ENCODE assay signal across 22 cellular contexts in genomic region chr5:110768138-110768845, GRCh38. TPM values are rescaled to one million over a fixed set of nuclear protein-coding genes. Genes with fewer than 3 reads are reported as not detected.
A peak's percentile ranks its signal among the peaks of the same experiment; 100 is the strongest.
DNase-seq lines count a peak whose midpoint lies in the region; ATAC-seq and TF ChIP-seq lines count a peak whose summit lies in the region.
"Had no signal": no experiment of that assay in that cellular context is flagged by ENCODE, and none has a peak within 500 bp of the region (broad histone marks: within the 10 kb centered on the region; RNA-seq: fewer than 3 reads in every experiment).

No MANE protein-coding gene starts in this region.

- H3K36me3 ChIP-seq in fibroblast of lung (ENCODE audit: control insufficient read depth, insufficient read depth, low read length), result no peaks in the 10 kb centered on the region
- H3K36me3 ChIP-seq in effector memory CD4-positive, alpha-beta T cell (ENCODE audit: control insufficient read depth, insufficient read depth, low read length), result no peaks in the 10 kb centered on the region
- H3K36me3 ChIP-seq in BE2C, result no peaks in the 10 kb centered on the region
- H3K36me3 ChIP-seq: transverse colon, WERI-Rb-1 had no signal

- peak overlapping the region; percentile 0 for H3K27ac ChIP-seq in fibroblast of lung (ENCODE audit: insufficient read depth, low read length)
- no peak overlapping the region for H3K27ac ChIP-seq in effector memory CD4-positive, alpha-beta T cell (ENCODE audit: insufficient read depth, low read length, poor library complexity, severe bottlenecking)
- H3K27ac ChIP-seq: A549, C4-2B, cardiac muscle cell, transverse colon, WERI-Rb-1 had no signal

- no peak overlapping the region for H2AFZ ChIP-seq in fibroblast of lung (ENCODE audit: low read length)

- H3K4me1 ChIP-seq in fibroblast of lung (ENCODE audit: control insufficient read depth, extremely low read depth, insufficient read depth, low read length), result peaks cover 3% of the 10 kb centered on the region
- H3K4me1 ChIP-seq in effector memory CD4-positive, alpha-beta T cell (ENCODE audit: control insufficient read depth, insufficient read depth, low read length, poor library complexity, severe bottlenecking), result no peaks in the 10 kb centered on the region
- no peaks in the 10 kb centered on the region for H3K4me1 ChIP-seq in BE2C
- H3K4me1 ChIP-seq: A549, stomach, transverse colon had no signal

- no peak overlapping the region for H3K9ac ChIP-seq in fibroblast of lung (ENCODE audit: insufficient read depth, low read length)

- peaks cover 1% of the 10 kb centered on the region for H3K36me3 Mint-ChIP-seq in T-helper 2 cell treated with Interferon-gamma antibody and Interleukin-4, amounts not matched to agents 5 μg/mL and 100 μg/mL, for 36 hours (ENCODE audit: low read depth)

- H3K27me3 Mint-ChIP-seq in T-helper 2 cell treated with Interferon-gamma antibody and Interleukin-4, amounts not matched to agents 5 μg/mL and 100 μg/mL, for 36 hours (ENCODE audit: low read depth), result peaks cover 37% of the 10 kb centered on the region

- DNase-seq in AG20443 (ENCODE audit: low spot score) (peak; percentile 17), fibroblast of lung (ENCODE audit: low read depth in 2 of 2) (peak; percentile 38 to 81), retinal pigment epithelial cell (ENCODE audit: low read depth) (peak; percentile 62), NCI-H2081 (lab: John Stamatoyannopoulos, UW) (no peak), BE2C (no peak)
- no peak for DNase-seq in effector memory CD4-positive, alpha-beta T cell
- no peak for DNase-seq in T-helper 2 cell treated with Interferon-gamma antibody and Interleukin-4, amounts not matched to agents 5 μg/mL and 100 μg/mL, for 36 hours (ENCODE audit: low spot score)
- DNase-seq: activated CD4-positive, alpha-beta memory T cell treated with anti-CD3 and anti-CD28 coated beads for 36 hours; activated gamma-delta T cell; H7; KG1; MV-4-11; NCI-H1694 treated with DMSO at 0.1 percent for 48 hours; retina; RPMI8226; stomach; transverse colon; WERI-Rb-1 had no signal

- no peaks in the 10 kb centered on the region for H3K79me2 ChIP-seq in fibroblast of lung (ENCODE audit: control insufficient read depth, insufficient read depth, low read length)

- H3K27ac Mint-ChIP-seq in T-helper 2 cell treated with Interferon-gamma antibody and Interleukin-4, amounts not matched to agents 5 μg/mL and 100 μg/mL, for 36 hours, result no peak overlapping the region
- H3K27ac Mint-ChIP-seq: activated CD4-positive, alpha-beta memory T cell treated with anti-CD3 and anti-CD28 coated beads for 36 hours had no signal

- peak; percentile 26; the same call in 1 of the 3 replicates for ATAC-seq in SK-N-SH treated with all-trans-retinoic acid at 6 μM for 48 hours

- H3K4me1 Mint-ChIP-seq in T-helper 2 cell treated with Interferon-gamma antibody and Interleukin-4, amounts not matched to agents 5 μg/mL and 100 μg/mL, for 36 hours (ENCODE audit: low read depth), result no peaks in the 10 kb centered on the region

- no peak overlapping the region for H3K4me3 Mint-ChIP-seq in T-helper 2 cell treated with Interferon-gamma antibody and Interleukin-4, amounts not matched to agents 5 μg/mL and 100 μg/mL, for 36 hours
- H3K4me3 Mint-ChIP-seq: activated CD4-positive, alpha-beta memory T cell treated with anti-CD3 and anti-CD28 coated beads for 36 hours had no signal

- H3K4me3 ChIP-seq in fibroblast of lung (replicated peaks in 1 of 4; ENCODE audit: control extremely low read depth in 1 of 4, insufficient read depth in 1 of 4, low read depth in 3 of 4, low read length in 4 of 4) (no peak overlapping the region), retinal pigment epithelial cell (ENCODE audit: low read length) (no peak overlapping the region), BE2C (ENCODE audit: low read depth, low read length) (no peak overlapping the region)
- no peak overlapping the region for H3K4me3 ChIP-seq in effector memory CD4-positive, alpha-beta T cell (ENCODE audit: insufficient read depth, low read depth, low read length, poor library complexity, severe bottlenecking)
- H3K4me3 ChIP-seq: A549, cardiac muscle cell, stomach, transverse colon had no signal

- H3K27me3 ChIP-seq in fibroblast of lung (ENCODE audit: control insufficient read depth, insufficient read depth, low read length) (no peaks in the 10 kb centered on the region), BE2C (peaks cover 17% of the 10 kb centered on the region)
- no peaks in the 10 kb centered on the region for H3K27me3 ChIP-seq in effector memory CD4-positive, alpha-beta T cell (replicated peaks; ENCODE audit: control insufficient read depth, insufficient read depth, low read length, poor library complexity, severe bottlenecking)
- H3K27me3 ChIP-seq: stomach, transverse colon had no signal

- peak overlapping the region; percentile 72 for H3K4me2 ChIP-seq in fibroblast of lung (ENCODE audit: extremely low read depth, insufficient read depth, low read length)
- H3K4me2 ChIP-seq: A549 had no signal

- H4K20me1 ChIP-seq in fibroblast of lung (ENCODE audit: control insufficient read depth, extremely low read depth, insufficient read depth, low read length), result no peaks in the 10 kb centered on the region

- no peaks in the 10 kb centered on the region for H3K9me3 ChIP-seq in fibroblast of lung (ENCODE audit: control insufficient read depth, insufficient read depth, low read depth, low read length)
- H3K9me3 ChIP-seq in effector memory CD4-positive, alpha-beta T cell (ENCODE audit: control insufficient read depth, low read length), result no peaks in the 10 kb centered on the region
- no peaks in the 10 kb centered on the region for H3K9me3 ChIP-seq in BE2C
- H3K9me3 ChIP-seq: A549, stomach, transverse colon had no signal

- H3K9me3 Mint-ChIP-seq in T-helper 2 cell treated with Interferon-gamma antibody and Interleukin-4, amounts not matched to agents 5 μg/mL and 100 μg/mL, for 36 hours, result no peaks in the 10 kb centered on the region
- H3K9me3 Mint-ChIP-seq: activated CD4-positive, alpha-beta memory T cell treated with anti-CD3 and anti-CD28 coated beads for 36 hours had no signal

- TF ChIP-seq CTCF in fibroblast of lung (conservative IDR thresholded peaks at IDR 0.05 in 1 of 2, IDR thresholded peaks at IDR 0.05 in 1 of 2; ENCODE audit: low read depth in 1 of 2, low read length in 2 of 2), result no peak
- no peak for TF ChIP-seq CTCF in retinal pigment epithelial cell (conservative IDR thresholded peaks at IDR 0.05; ENCODE audit: low read depth, low read length)
- no peak for TF ChIP-seq CTCF in BE2C (IDR thresholded peaks at IDR 0.05; ENCODE audit: low read depth, low read length)

TF ChIP-seq in SK-N-SH treated with all-trans-retinoic acid at 6 μM for 48 hours, 23 proteins besides CTCF, POLR2A, EP300 and RAD21:
- TF ChIP-seq ZNF70 (CRISPR knock-in tag; IDR thresholded peaks at IDR 0.05), result no peak
- no peak for TF ChIP-seq GLIS3 (CRISPR knock-in tag; IDR thresholded peaks at IDR 0.05)
- TF ChIP-seq ZFP30 (CRISPR knock-in tag; IDR thresholded peaks at IDR 0.05), result no peak
- TF ChIP-seq POU6F1 (CRISPR knock-in tag; IDR thresholded peaks at IDR 0.05; ENCODE audit: borderline replicate concordance, low read depth), result no peak
- TF ChIP-seq ISL1 (CRISPR knock-in tag; IDR thresholded peaks at IDR 0.05), result no peak
- TF ChIP-seq ZNF565 (CRISPR knock-in tag; conservative IDR thresholded peaks at IDR 0.05; ENCODE audit: low read depth), result no peak
- TF ChIP-seq TCF4 (CRISPR knock-in tag; IDR thresholded peaks at IDR 0.05; ENCODE audit: borderline replicate concordance), result no peak

RNA-seq across cellular contexts. Expression of gene SLC25A46, which starts 29.5 kb away (rescaled TPM):
- total RNA-seq in fibroblast of lung, result 76.0 and 95.5 TPM in 2 replicates
- 63.5 and 81.5 TPM in 2 replicates for polyA plus RNA-seq in fibroblast of lung
- polyA plus RNA-seq in fibroblast of lung (2012), result 38.7 and 43.9 TPM in 2 replicates
- polyA minus RNA-seq in fibroblast of lung (ENCODE audit: low replicate concordance), result 4.1 and 6.8 TPM in 2 replicates
- 35.9 TPM for polyA plus RNA-seq in BE2C (2012; ENCODE audit: insufficient read depth, insufficient read length, low read depth)

RNA-seq across cellular contexts. Expression of gene TMEM232, which starts 41.8 kb away (rescaled TPM):
- total RNA-seq in fibroblast of lung, result 5.6 and 7.4 TPM in 2 replicates
- 0.87 and 2.0 TPM in 2 replicates for polyA plus RNA-seq in fibroblast of lung
- 0.40 and 1.3 TPM in 2 replicates for polyA plus RNA-seq in fibroblast of lung (2012)
- not detected in 2 replicates for polyA minus RNA-seq in fibroblast of lung (ENCODE audit: low replicate concordance)
- polyA plus RNA-seq in BE2C (2012; ENCODE audit: insufficient read depth, insufficient read length, low read depth), result 1.1 TPM

Comparison
In these comparisons a context has a peak if more than half of its experiments do, and no peak if none do; other contexts are left out.
1. DNase-seq: peak in AG20443 (single experiment), fibroblast of lung (2 of 2) and retinal pigment epithelial cell (single experiment); none in effector memory CD4-positive, alpha-beta T cell (0 of 3), NCI-H2081 (0 of 2), T-helper 2 cell treated with Interferon-gamma antibody and Interleukin-4, amounts not matched to agents 5 μg/mL and 100 μg/mL, for 36 hours (single experiment) and BE2C (single experiment).